ENCODE assay signal across 25 cellular contexts in genomic region chr6:8686077-8686476, GRCh38.
A peak's percentile ranks its signal among the peaks of the same experiment; 100 is the strongest.
DNase-seq lines count a peak whose midpoint lies in the region; ATAC-seq, FAIRE-seq and TF ChIP-seq lines count a peak whose summit lies in the region.
"Had no signal": no experiment of that assay in that cellular context is flagged by ENCODE, and none has a peak within 500 bp of the region (broad histone marks: within the 10 kb centered on the region; RNA-seq: fewer than 3 reads in every experiment).

No MANE protein-coding gene starts in this region.

- H3K4me2 ChIP-seq in OCI-LY3 (ENCODE audit: low read length), result peak overlapping the region; percentile 62
- H3K4me2 ChIP-seq: A549; BLaER1 treated with 17β-estradiol and CSF1 and Interleukin-3, amounts not matched to agents 10 nM and 100 nM had no signal

- peak; percentile 38 for FAIRE-seq in GM12892 (lab: Jason Lieb, UNC)
- FAIRE-seq: A549, D721Med, GM12891, H54 had no signal

- H3K27ac ChIP-seq in OCI-LY3 (ENCODE audit: low read length), result peak overlapping the region; percentile 69
- H3K27ac ChIP-seq: A549; BLaER1 treated with 17β-estradiol and CSF1 and Interleukin-3, amounts not matched to agents 10 nM and 100 nM had no signal

- TF ChIP-seq CTCF in OCI-LY3 (IDR thresholded peaks at IDR 0.05; ENCODE audit: low read depth, low read length), result no peak

- H3K9me3 ChIP-seq in OCI-LY3 (ENCODE audit: insufficient read depth, low read length), result no peaks in the 10 kb centered on the region
- H3K9me3 ChIP-seq: A549; BE2C; BLaER1 treated with 17β-estradiol and CSF1 and Interleukin-3, amounts not matched to agents 10 nM and 100 nM; HAP-1 had no signal

- DNase-seq in GM12892 (ENCODE audit: insufficient read length) (no peak), kidney tubule cell (ENCODE audit: low spot score) (peak; percentile 12), NCI-H1092 treated with DMSO at 0.1 percent for 48 hours (lab: John Stamatoyannopoulos, UW) (no peak)
- DNase-seq: 8988T; BE2C; CD4-positive, alpha-beta T cell; CD8-positive, alpha-beta memory T cell; DMS 273 treated with DMSO at 0.1 percent for 48 hours; DMS79; EL; GDM1; GOT3; HFFc6 had no signal

- H4K20me1 ChIP-seq in OCI-LY3 (ENCODE audit: insufficient read depth, low read length), result no peaks in the 10 kb centered on the region
- H4K20me1 ChIP-seq: BLaER1 treated with 17β-estradiol and CSF1 and Interleukin-3, amounts not matched to agents 10 nM and 100 nM had no signal

- H3K9me3 Mint-ChIP-seq in stimulated activated memory B cell treated with anti-CD40 and anti-IgM and Interleukin-4, amounts not matched to agents 10 μg/mL and 1 μg/mL and 100 μg/mL, for 72 hours, result peaks cover 3% of the 10 kb centered on the region

- peaks cover 24% of the 10 kb centered on the region for H3K4me1 Mint-ChIP-seq in stimulated activated memory B cell treated with anti-CD40 and anti-IgM and Interleukin-4, amounts not matched to agents 10 μg/mL and 1 μg/mL and 100 μg/mL, for 72 hours
- H3K4me1 Mint-ChIP-seq: CD14-positive monocyte; CD8-positive, alpha-beta memory T cell had no signal

- ATAC-seq in stimulated activated memory B cell treated with anti-CD40 and anti-IgM and Interleukin-4, amounts not matched to agents 10 μg/mL and 1 μg/mL and 100 μg/mL, for 72 hours, result peak; percentile 69
- no peak for ATAC-seq in HG02870 (IDR thresholded peaks at IDR 0.05; ENCODE audit: unreplicated experiment)
- no peak for ATAC-seq in GM18861 (IDR thresholded peaks at IDR 0.05; ENCODE audit: unreplicated experiment)
- ATAC-seq in HG03460 (IDR thresholded peaks at IDR 0.05; ENCODE audit: unreplicated experiment), result no peak
- ATAC-seq: A549 had no signal

- peak overlapping the region; percentile 5 for H3K27ac Mint-ChIP-seq in stimulated activated memory B cell treated with anti-CD40 and anti-IgM and Interleukin-4, amounts not matched to agents 10 μg/mL and 1 μg/mL and 100 μg/mL, for 72 hours
- H3K27ac Mint-ChIP-seq: CD14-positive monocyte; CD4-positive, alpha-beta T cell; HFFc6 had no signal

- peak overlapping the region; percentile 4 for H3K4me3 Mint-ChIP-seq in stimulated activated memory B cell treated with anti-CD40 and anti-IgM and Interleukin-4, amounts not matched to agents 10 μg/mL and 1 μg/mL and 100 μg/mL, for 72 hours
- H3K4me3 Mint-ChIP-seq: CD14-positive monocyte; CD4-positive, alpha-beta T cell; CD8-positive, alpha-beta memory T cell; HFFc6 had no signal

- no peak for TF ChIP-seq POLR2A in GM12892 (IDR thresholded peaks at IDR 0.05; ENCODE audit: low read depth, low read length)

- H3K36me3 ChIP-seq in OCI-LY3 (replicated peaks; ENCODE audit: low read depth, low read length), result no peaks in the 10 kb centered on the region
- H3K36me3 ChIP-seq: BE2C; BLaER1 treated with 17β-estradiol and CSF1 and Interleukin-3, amounts not matched to agents 10 nM and 100 nM; HAP-1 had no signal

- H3K4me1 ChIP-seq in OCI-LY3 (ENCODE audit: low read length), result peaks cover 44% of the 10 kb centered on the region
- H3K4me1 ChIP-seq: A549; BE2C; BLaER1 treated with 17β-estradiol and CSF1 and Interleukin-3, amounts not matched to agents 10 nM and 100 nM; HAP-1 had no signal

- no peaks in the 10 kb centered on the region for H3K27me3 Mint-ChIP-seq in stimulated activated memory B cell treated with anti-CD40 and anti-IgM and Interleukin-4, amounts not matched to agents 10 μg/mL and 1 μg/mL and 100 μg/mL, for 72 hours
- H3K27me3 Mint-ChIP-seq: CD4-positive, alpha-beta T cell had no signal

- H3K9ac ChIP-seq in OCI-LY3 (ENCODE audit: low read length), result no peak overlapping the region
- H3K9ac ChIP-seq: BLaER1 treated with 17β-estradiol and CSF1 and Interleukin-3, amounts not matched to agents 10 nM and 100 nM had no signal

- no peaks in the 10 kb centered on the region for H3K79me2 ChIP-seq in OCI-LY3 (ENCODE audit: low read length)

- H3K4me3 ChIP-seq in OCI-LY3 (ENCODE audit: low read length), result 0 out of 2 replicates have a peak overlapping the region, but pooled peaks have one; percentile 18
- H3K4me3 ChIP-seq: A549; BLaER1 treated with 17β-estradiol and CSF1 and Interleukin-3, amounts not matched to agents 10 nM and 100 nM; HAP-1 had no signal

- H2AFZ ChIP-seq in OCI-LY3 (ENCODE audit: low read depth, low read length), result no peak overlapping the region

- H3K27me3 ChIP-seq in OCI-LY3 (ENCODE audit: low read depth, low read length), result no peaks in the 10 kb centered on the region
- H3K27me3 ChIP-seq: BE2C; BLaER1 treated with 17β-estradiol and CSF1 and Interleukin-3, amounts not matched to agents 10 nM and 100 nM had no signal

- no peaks in the 10 kb centered on the region for H3K36me3 Mint-ChIP-seq in stimulated activated memory B cell treated with anti-CD40 and anti-IgM and Interleukin-4, amounts not matched to agents 10 μg/mL and 1 μg/mL and 100 μg/mL, for 72 hours
- H3K36me3 Mint-ChIP-seq: CD14-positive monocyte; CD8-positive, alpha-beta memory T cell had no signal
